ENCODE assay signal across 18 cellular contexts in genomic region chr7:17183630-17184328, GRCh38.
DNase-seq lines count a peak whose midpoint lies in the region; ATAC-seq and TF ChIP-seq lines count a peak whose summit lies in the region.
"Had no signal": no experiment of that assay in that cellular context is flagged by ENCODE, and none has a peak within 500 bp of the region (broad histone marks: within the 10 kb centered on the region; RNA-seq: fewer than 3 reads in every experiment).

No MANE protein-coding gene starts in this region.

- peaks cover 41% of the 10 kb centered on the region for H3K4me1 Mint-ChIP-seq in HFFc6 (ENCODE audit: low read depth)

- no peaks in the 10 kb centered on the region for H3K9me3 Mint-ChIP-seq in HFFc6

- peak; percentile 29 for DNase-seq in NCI-H1105 treated with DMSO at 0.1 percent for 48 hours (lab: John Stamatoyannopoulos, UW)
- DNase-seq in NCI-H1105 (lab: John Stamatoyannopoulos, UW): no peak
- peak; percentile 24 for DNase-seq in HFFc6
- DNase-seq in fibroblast of pulmonary artery (ENCODE audit: low read depth): peak; percentile 7
- DNase-seq in superior temporal gyrus (ENCODE audit: extremely low spot score): peak; percentile 25
- no peak for DNase-seq in activated T-cell treated with anti-CD3 and anti-CD28 coated beads, Interleukin-2, amount 50 U/mL, for 48 hours
- DNase-seq: 8988T; activated CD8-positive, alpha-beta memory T cell treated with anti-CD3 and anti-CD28 coated beads for 24 hours; amniotic stem cell; cerebellar nuclear complex; EL; naive thymus-derived CD8-positive, alpha-beta T cell; stimulated activated CD4-positive, alpha-beta T cell treated with anti-CD3 and anti-CD28 coated beads, Interleukin-2, amount 100 ng/mL, for 48 hours; T-helper 9 cell had no signal

- no peak for TF ChIP-seq CTCF in HFFc6 (IDR thresholded peaks at IDR 0.05)
- TF ChIP-seq CTCF in fibroblast of pulmonary artery (IDR thresholded peaks at IDR 0.05; ENCODE audit: low read length, missing control alignments): no peak

- no peak overlapping the region for H3K27ac Mint-ChIP-seq in HFFc6
- H3K27ac Mint-ChIP-seq: naive thymus-derived CD8-positive, alpha-beta T cell had no signal

- H3K4me3 ChIP-seq in fibroblast of pulmonary artery (replicated peaks; ENCODE audit: low read depth, low read length): no peak overlapping the region
- H3K4me3 ChIP-seq: SK-N-MC had no signal

- H3K36me3 Mint-ChIP-seq in HFFc6 (ENCODE audit: low read depth): no peaks in the 10 kb centered on the region
- H3K36me3 Mint-ChIP-seq: naive thymus-derived CD8-positive, alpha-beta T cell had no signal

- H3K27me3 Mint-ChIP-seq in HFFc6 (ENCODE audit: insufficient read depth): peaks cover 3% of the 10 kb centered on the region; the same call in 1 of the 2 replicates

- H3K4me3 Mint-ChIP-seq in HFFc6: no peak overlapping the region
- H3K4me3 Mint-ChIP-seq: naive thymus-derived CD8-positive, alpha-beta T cell had no signal

- ATAC-seq in HG02885 (IDR thresholded peaks at IDR 0.05; ENCODE audit: poor library complexity, unreplicated experiment) (no peak), HG03139 (IDR thresholded peaks at IDR 0.05; ENCODE audit: unreplicated experiment) (no peak)
- ATAC-seq: activated CD4-positive, CD25-positive, alpha-beta regulatory T cell treated with anti-CD3 and anti-CD28 coated beads, Interleukin-2, amount 50 U/mL, for 24 hours; naive thymus-derived CD8-positive, alpha-beta T cell had no signal

Comparison
In these comparisons a context has a peak if more than half of its experiments do, and no peak if none do; other contexts are left out.
1. DNase-seq: peak in NCI-H1105 treated with DMSO at 0.1 percent for 48 hours (single experiment), HFFc6 (single experiment), fibroblast of pulmonary artery (single experiment) and superior temporal gyrus (single experiment); none in NCI-H1105 (single experiment) and activated T-cell treated with anti-CD3 and anti-CD28 coated beads, Interleukin-2, amount 50 U/mL, for 48 hours (0 of 2).